In the genomic region with DNA sequence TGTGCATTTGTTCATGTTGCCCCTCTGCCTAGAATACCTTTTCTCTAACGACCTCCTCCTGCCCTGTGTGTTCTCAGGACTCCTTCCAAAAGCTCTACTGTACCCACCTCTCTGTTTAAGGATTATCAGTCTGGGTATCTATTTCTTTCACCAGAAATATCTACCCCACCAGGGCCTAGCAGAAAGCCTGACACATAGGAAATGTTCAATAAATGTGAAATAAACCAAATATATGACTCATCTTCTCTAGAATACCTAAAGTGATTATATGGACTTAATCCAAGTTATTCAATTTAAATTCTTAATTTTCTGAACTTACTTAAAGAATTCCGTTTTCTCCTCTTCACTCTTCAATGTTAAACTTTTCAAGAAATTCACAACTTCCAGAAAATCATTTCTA, we compare ENCODE assay signal across 1 cellular context.
TF ChIP-seq lines count a peak whose summit lies in the region.

No MANE protein-coding gene starts in this region.

TF ChIP-seq in IMR-90, 13 proteins besides CTCF, POLR2A, EP300 and RAD21:
- TF ChIP-seq RFX5 (IDR thresholded peaks at IDR 0.05; ENCODE audit: low read depth, low read length): no peak
- no peak for TF ChIP-seq BHLHE40 (IDR thresholded peaks at IDR 0.05; ENCODE audit: low read depth, low read length)
- no peak for TF ChIP-seq NFE2L2 (IDR thresholded peaks at IDR 0.05; ENCODE audit: low read depth, low read length)
- TF ChIP-seq MXI1 (IDR thresholded peaks at IDR 0.05; ENCODE audit: borderline replicate concordance, low read depth, low read length): no peak
- TF ChIP-seq CHD1 (IDR thresholded peaks at IDR 0.05; ENCODE audit: low read depth, low read length): no peak
- no peak for TF ChIP-seq FOS (IDR thresholded peaks at IDR 0.05; ENCODE audit: low read depth, low read length)
- no peak for TF ChIP-seq CEBPB (IDR thresholded peaks at IDR 0.05; ENCODE audit: low read depth, low read length)
- TF ChIP-seq MAZ (IDR thresholded peaks at IDR 0.05; ENCODE audit: borderline replicate concordance, low read depth, low read length): no peak
- no peak for TF ChIP-seq USF2 (IDR thresholded peaks at IDR 0.05; ENCODE audit: low read depth, low read length)
- no peak for TF ChIP-seq SMC3 (IDR thresholded peaks at IDR 0.05; ENCODE audit: low read depth, low read length)
- TF ChIP-seq RCOR1 (IDR thresholded peaks at IDR 0.05; ENCODE audit: insufficient replicate concordance, low read length): no peak
TF ChIP-seq in IMR-90: peak in this region for 0.
